In the genomic region with DNA sequence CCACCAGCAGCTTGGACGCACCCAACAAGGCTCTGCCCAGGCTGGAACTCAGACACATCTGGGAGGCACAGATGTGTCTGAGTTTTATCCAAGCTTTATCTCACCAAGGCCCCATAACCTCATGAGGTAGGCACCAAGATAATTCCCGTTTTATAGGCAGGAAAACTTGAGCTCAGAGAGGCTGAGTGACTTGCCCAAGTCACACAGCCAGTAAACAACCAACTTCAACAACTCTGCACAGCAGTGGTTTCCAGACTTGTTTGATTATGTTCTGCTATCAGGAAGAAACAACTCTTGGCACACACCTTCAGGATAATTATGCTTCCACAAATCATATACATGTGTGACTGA, we compare ENCODE assay signal across 1 cellular context.
A peak's percentile ranks its signal among the peaks of the same experiment; 100 is the strongest.
TF ChIP-seq lines count a peak whose summit lies in the region.

No MANE protein-coding gene starts in this region.

TF ChIP-seq in HepG2, 621 proteins besides CTCF, POLR2A, EP300 and RAD21 (continues in another document):
- TF ChIP-seq E2F2 (CRISPR knock-in tag; IDR thresholded peaks at IDR 0.05; ENCODE audit: borderline replicate concordance) (0 out of 2 replicates have a peak, but pooled peaks have one; percentile 4), ZNF207 (IDR thresholded peaks at IDR 0.05; ENCODE audit: borderline replicate concordance) (no peak), JARID2 (CRISPR knock-in tag; IDR thresholded peaks at IDR 0.05; ENCODE audit: insufficient replicate concordance) (no peak), ZNF598 (CRISPR knock-in tag; IDR thresholded peaks at IDR 0.05; ENCODE audit: borderline replicate concordance) (no peak), ZNF30 (CRISPR knock-in tag; IDR thresholded peaks at IDR 0.05) (no peak), CSRNP1 (CRISPR knock-in tag; IDR thresholded peaks at IDR 0.05) (no peak; the same call in 1 of the 2 replicates), PHF5A (CRISPR knock-in tag; IDR thresholded peaks at IDR 0.05; ENCODE audit: low read depth, unreplicated experiment) (no peak), SATB2 (CRISPR knock-in tag; IDR thresholded peaks at IDR 0.05) (no peak), MYC (CRISPR knock-in tag; IDR thresholded peaks at IDR 0.05; ENCODE audit: borderline replicate concordance) (no peak), SOX13 (IDR thresholded peaks at IDR 0.05) (no peak), SOX13 (CRISPR knock-in tag; conservative IDR thresholded peaks at IDR 0.05 in 1 of 2, IDR thresholded peaks at IDR 0.05 in 1 of 2) (no peak), HDAC1 (CRISPR knock-in tag; IDR thresholded peaks at IDR 0.05) (no peak), ZNF367 (CRISPR knock-in tag; IDR thresholded peaks at IDR 0.05; ENCODE audit: borderline replicate concordance) (no peak), THAP7 (CRISPR knock-in tag; IDR thresholded peaks at IDR 0.05) (no peak; the same call in 1 of the 2 replicates), FOXA3 (CRISPR knock-in tag; IDR thresholded peaks at IDR 0.05) (no peak), NR2F2 (IDR thresholded peaks at IDR 0.05; ENCODE audit: borderline replicate concordance, low read depth) (no peak), MAFF (IDR thresholded peaks at IDR 0.05; ENCODE audit: low read depth, low read length) (no peak), EED (CRISPR knock-in tag; IDR thresholded peaks at IDR 0.05) (no peak), HES4 (CRISPR knock-in tag; IDR thresholded peaks at IDR 0.05; ENCODE audit: borderline replicate concordance) (no peak), ZBTB7B (CRISPR knock-in tag; IDR thresholded peaks at IDR 0.05) (no peak), ZNF879 (CRISPR knock-in tag; IDR thresholded peaks at IDR 0.05) (no peak), ZMYM3 (CRISPR knock-in tag; IDR thresholded peaks at IDR 0.05) (peak; percentile 93), ZNF557 (CRISPR knock-in tag; IDR thresholded peaks at IDR 0.05) (no peak), ZNF337 (CRISPR knock-in tag; IDR thresholded peaks at IDR 0.05; ENCODE audit: borderline replicate concordance, low read depth) (no peak), KMT2B (CRISPR knock-in tag; IDR thresholded peaks at IDR 0.05) (no peak), ZNF746 (CRISPR knock-in tag; IDR thresholded peaks at IDR 0.05) (no peak), RFX5 (IDR thresholded peaks at IDR 0.05; ENCODE audit: low read depth, low read length) (no peak), ZNF878 (CRISPR knock-in tag; IDR thresholded peaks at IDR 0.05) (0 out of 2 replicates have a peak, but pooled peaks have one; percentile 38), MED13 (CRISPR knock-in tag; IDR thresholded peaks at IDR 0.05) (no peak), ZNF678 (CRISPR knock-in tag; IDR thresholded peaks at IDR 0.05) (no peak), ZNF607 (CRISPR knock-in tag; IDR thresholded peaks at IDR 0.05; ENCODE audit: borderline replicate concordance) (no peak), ZKSCAN1 (IDR thresholded peaks at IDR 0.05; ENCODE audit: low read length) (0 out of 2 replicates have a peak, but pooled peaks have one; percentile 8), ETV5 (CRISPR knock-in tag; IDR thresholded peaks at IDR 0.05; ENCODE audit: borderline replicate concordance) (no peak), ZC3H13 (CRISPR knock-in tag; IDR thresholded peaks at IDR 0.05) (no peak), ZNF775 (CRISPR knock-in tag; IDR thresholded peaks at IDR 0.05; ENCODE audit: borderline replicate concordance) (no peak), ZNF564 (CRISPR knock-in tag; IDR thresholded peaks at IDR 0.05) (no peak), CHD4 (IDR thresholded peaks at IDR 0.05; ENCODE audit: borderline replicate concordance, low read length) (peak; percentile 88), RFXAP (CRISPR knock-in tag; IDR thresholded peaks at IDR 0.05; ENCODE audit: borderline replicate concordance) (no peak), HDAC2 (CRISPR knock-in tag; IDR thresholded peaks at IDR 0.05) (peak; percentile 6; the same call in 1 of the 2 replicates)
- TF ChIP-seq, protein P1, sequence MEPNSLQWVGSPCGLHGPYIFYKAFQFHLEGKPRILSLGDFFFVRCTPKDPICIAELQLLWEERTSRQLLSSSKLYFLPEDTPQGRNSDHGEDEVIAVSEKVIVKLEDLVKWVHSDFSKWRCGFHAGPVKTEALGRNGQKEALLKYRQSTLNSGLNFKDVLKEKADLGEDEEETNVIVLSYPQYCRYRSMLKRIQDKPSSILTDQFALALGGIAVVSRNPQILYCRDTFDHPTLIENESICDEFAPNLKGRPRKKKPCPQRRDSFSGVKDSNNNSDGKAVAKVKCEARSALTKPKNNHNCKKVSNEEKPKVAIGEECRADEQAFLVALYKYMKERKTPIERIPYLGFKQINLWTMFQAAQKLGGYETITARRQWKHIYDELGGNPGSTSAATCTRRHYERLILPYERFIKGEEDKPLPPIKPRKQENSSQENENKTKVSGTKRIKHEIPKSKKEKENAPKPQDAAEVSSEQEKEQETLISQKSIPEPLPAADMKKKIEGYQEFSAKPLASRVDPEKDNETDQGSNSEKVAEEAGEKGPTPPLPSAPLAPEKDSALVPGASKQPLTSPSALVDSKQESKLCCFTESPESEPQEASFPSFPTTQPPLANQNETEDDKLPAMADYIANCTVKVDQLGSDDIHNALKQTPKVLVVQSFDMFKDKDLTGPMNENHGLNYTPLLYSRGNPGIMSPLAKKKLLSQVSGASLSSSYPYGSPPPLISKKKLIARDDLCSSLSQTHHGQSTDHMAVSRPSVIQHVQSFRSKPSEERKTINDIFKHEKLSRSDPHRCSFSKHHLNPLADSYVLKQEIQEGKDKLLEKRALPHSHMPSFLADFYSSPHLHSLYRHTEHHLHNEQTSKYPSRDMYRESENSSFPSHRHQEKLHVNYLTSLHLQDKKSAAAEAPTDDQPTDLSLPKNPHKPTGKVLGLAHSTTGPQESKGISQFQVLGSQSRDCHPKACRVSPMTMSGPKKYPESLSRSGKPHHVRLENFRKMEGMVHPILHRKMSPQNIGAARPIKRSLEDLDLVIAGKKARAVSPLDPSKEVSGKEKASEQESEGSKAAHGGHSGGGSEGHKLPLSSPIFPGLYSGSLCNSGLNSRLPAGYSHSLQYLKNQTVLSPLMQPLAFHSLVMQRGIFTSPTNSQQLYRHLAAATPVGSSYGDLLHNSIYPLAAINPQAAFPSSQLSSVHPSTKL (CRISPR knock-in tag; IDR thresholded peaks at IDR 0.05), result no peak
- TF ChIP-seq, protein P2, sequence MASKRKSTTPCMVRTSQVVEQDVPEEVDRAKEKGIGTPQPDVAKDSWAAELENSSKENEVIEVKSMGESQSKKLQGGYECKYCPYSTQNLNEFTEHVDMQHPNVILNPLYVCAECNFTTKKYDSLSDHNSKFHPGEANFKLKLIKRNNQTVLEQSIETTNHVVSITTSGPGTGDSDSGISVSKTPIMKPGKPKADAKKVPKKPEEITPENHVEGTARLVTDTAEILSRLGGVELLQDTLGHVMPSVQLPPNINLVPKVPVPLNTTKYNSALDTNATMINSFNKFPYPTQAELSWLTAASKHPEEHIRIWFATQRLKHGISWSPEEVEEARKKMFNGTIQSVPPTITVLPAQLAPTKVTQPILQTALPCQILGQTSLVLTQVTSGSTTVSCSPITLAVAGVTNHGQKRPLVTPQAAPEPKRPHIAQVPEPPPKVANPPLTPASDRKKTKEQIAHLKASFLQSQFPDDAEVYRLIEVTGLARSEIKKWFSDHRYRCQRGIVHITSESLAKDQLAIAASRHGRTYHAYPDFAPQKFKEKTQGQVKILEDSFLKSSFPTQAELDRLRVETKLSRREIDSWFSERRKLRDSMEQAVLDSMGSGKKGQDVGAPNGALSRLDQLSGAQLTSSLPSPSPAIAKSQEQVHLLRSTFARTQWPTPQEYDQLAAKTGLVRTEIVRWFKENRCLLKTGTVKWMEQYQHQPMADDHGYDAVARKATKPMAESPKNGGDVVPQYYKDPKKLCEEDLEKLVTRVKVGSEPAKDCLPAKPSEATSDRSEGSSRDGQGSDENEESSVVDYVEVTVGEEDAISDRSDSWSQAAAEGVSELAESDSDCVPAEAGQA (IDR thresholded peaks at IDR 0.05; ENCODE audit: low read depth), result no peak
- TF ChIP-seq, protein P2 (CRISPR knock-in tag; IDR thresholded peaks at IDR 0.05; ENCODE audit: borderline replicate concordance), result no peak
- TF ChIP-seq, protein P3, sequence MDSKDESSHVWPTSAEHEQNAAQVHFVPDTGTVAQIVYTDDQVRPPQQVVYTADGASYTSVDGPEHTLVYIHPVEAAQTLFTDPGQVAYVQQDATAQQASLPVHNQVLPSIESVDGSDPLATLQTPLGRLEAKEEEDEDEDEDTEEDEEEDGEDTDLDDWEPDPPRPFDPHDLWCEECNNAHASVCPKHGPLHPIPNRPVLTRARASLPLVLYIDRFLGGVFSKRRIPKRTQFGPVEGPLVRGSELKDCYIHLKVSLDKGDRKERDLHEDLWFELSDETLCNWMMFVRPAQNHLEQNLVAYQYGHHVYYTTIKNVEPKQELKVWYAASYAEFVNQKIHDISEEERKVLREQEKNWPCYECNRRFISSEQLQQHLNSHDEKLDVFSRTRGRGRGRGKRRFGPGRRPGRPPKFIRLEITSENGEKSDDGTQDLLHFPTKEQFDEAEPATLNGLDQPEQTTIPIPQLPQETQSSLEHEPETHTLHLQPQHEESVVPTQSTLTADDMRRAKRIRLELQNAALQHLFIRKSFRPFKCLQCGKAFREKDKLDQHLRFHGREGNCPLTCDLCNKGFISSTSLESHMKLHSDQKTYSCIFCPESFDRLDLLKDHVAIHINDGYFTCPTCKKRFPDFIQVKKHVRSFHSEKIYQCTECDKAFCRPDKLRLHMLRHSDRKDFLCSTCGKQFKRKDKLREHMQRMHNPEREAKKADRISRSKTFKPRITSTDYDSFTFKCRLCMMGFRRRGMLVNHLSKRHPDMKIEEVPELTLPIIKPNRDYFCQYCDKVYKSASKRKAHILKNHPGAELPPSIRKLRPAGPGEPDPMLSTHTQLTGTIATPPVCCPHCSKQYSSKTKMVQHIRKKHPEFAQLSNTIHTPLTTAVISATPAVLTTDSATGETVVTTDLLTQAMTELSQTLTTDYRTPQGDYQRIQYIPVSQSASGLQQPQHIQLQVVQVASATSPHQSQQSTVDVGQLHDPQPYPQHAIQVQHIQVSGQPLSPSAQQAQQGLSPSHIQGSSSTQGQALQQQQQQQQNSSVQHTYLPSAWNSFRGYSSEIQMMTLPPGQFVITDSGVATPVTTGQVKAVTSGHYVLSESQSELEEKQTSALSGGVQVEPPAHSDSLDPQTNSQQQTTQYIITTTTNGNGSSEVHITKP (CRISPR knock-in tag; IDR thresholded peaks at IDR 0.05; ENCODE audit: low read depth), result 0 out of 2 replicates have a peak, but pooled peaks have one; percentile 5
- TF ChIP-seq, protein P4, sequence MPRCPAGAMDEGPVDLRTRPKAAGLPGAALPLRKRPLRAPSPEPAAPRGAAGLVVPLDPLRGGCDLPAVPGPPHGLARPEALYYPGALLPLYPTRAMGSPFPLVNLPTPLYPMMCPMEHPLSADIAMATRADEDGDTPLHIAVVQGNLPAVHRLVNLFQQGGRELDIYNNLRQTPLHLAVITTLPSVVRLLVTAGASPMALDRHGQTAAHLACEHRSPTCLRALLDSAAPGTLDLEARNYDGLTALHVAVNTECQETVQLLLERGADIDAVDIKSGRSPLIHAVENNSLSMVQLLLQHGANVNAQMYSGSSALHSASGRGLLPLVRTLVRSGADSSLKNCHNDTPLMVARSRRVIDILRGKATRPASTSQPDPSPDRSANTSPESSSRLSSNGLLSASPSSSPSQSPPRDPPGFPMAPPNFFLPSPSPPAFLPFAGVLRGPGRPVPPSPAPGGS (CRISPR knock-in tag; IDR thresholded peaks at IDR 0.05), result no peak
